ENCODE assay signal across 1 cellular context in genomic region chr4:99949034-99949998, GRCh38.
A peak's percentile ranks its signal among the peaks of the same experiment; 100 is the strongest.
TF ChIP-seq lines count a peak whose summit lies in the region.

No MANE protein-coding gene starts in this region.

TF ChIP-seq in HepG2, 621 proteins besides CTCF, POLR2A, EP300 and RAD21 (continued from another document):
- TF ChIP-seq AHDC1 (CRISPR knock-in tag; IDR thresholded peaks at IDR 0.05; ENCODE audit: borderline replicate concordance) (no peak), ZNF547 (CRISPR knock-in tag; IDR thresholded peaks at IDR 0.05) (0 out of 2 replicates have a peak, but pooled peaks have one; percentile 57), CBX1 (IDR thresholded peaks at IDR 0.05; ENCODE audit: low read depth) (no peak), ZNF326 (CRISPR knock-in tag; IDR thresholded peaks at IDR 0.05; ENCODE audit: borderline replicate concordance) (no peak), ZNF782 (CRISPR knock-in tag; IDR thresholded peaks at IDR 0.05; ENCODE audit: borderline replicate concordance) (peak; percentile 61; the same call in 1 of the 2 replicates), USF2 (IDR thresholded peaks at IDR 0.05; ENCODE audit: low read depth, low read length) (no peak), USF2 (CRISPR knock-in tag; IDR thresholded peaks at IDR 0.05; ENCODE audit: borderline replicate concordance) (no peak; the same call in 1 of the 2 replicates), EEA1 (CRISPR knock-in tag; IDR thresholded peaks at IDR 0.05; ENCODE audit: borderline replicate concordance) (no peak), SP2 (CRISPR knock-in tag; IDR thresholded peaks at IDR 0.05) (no peak), NR3C1 (CRISPR knock-in tag; IDR thresholded peaks at IDR 0.05) (no peak), RORA (CRISPR knock-in tag; IDR thresholded peaks at IDR 0.05) (no peak), THAP8 (CRISPR knock-in tag; IDR thresholded peaks at IDR 0.05; ENCODE audit: borderline replicate concordance) (no peak; the same call in 1 of the 2 replicates), ZMYM2 (CRISPR knock-in tag; IDR thresholded peaks at IDR 0.05) (no peak), PHF21A (CRISPR knock-in tag; IDR thresholded peaks at IDR 0.05) (peak; percentile 58; the same call in 1 of the 2 replicates), HNF4A (CRISPR knock-in tag; IDR thresholded peaks at IDR 0.05) (no peak), ZBTB10 (CRISPR knock-in tag; IDR thresholded peaks at IDR 0.05; ENCODE audit: borderline replicate concordance) (no peak), RXRB (CRISPR knock-in tag; IDR thresholded peaks at IDR 0.05; ENCODE audit: borderline replicate concordance) (no peak), MXD1 (CRISPR knock-in tag; IDR thresholded peaks at IDR 0.05) (no peak), MAFF (IDR thresholded peaks at IDR 0.05; ENCODE audit: low read depth, low read length) (no peak), ZNF484 (CRISPR knock-in tag; IDR thresholded peaks at IDR 0.05; ENCODE audit: borderline replicate concordance, low read depth) (no peak), ZNF292 (CRISPR knock-in tag; IDR thresholded peaks at IDR 0.05; ENCODE audit: borderline replicate concordance, low read depth) (no peak), KDM2A (CRISPR knock-in tag; IDR thresholded peaks at IDR 0.05; ENCODE audit: borderline replicate concordance, low read depth) (peak; percentile 65; the same call in 1 of the 2 replicates), SOX5 (CRISPR knock-in tag; IDR thresholded peaks at IDR 0.05; ENCODE audit: borderline replicate concordance) (no peak)
